In genomic region chr3:107117922-107118576, GRCh38 we compare ENCODE assay signal across 8 cellular contexts.
DNase-seq lines count a peak whose midpoint lies in the region; ATAC-seq, FAIRE-seq and TF ChIP-seq lines count a peak whose summit lies in the region.

No MANE protein-coding gene starts in this region.

- no peak overlapping the region for H3K4me3 Mint-ChIP-seq in Caco-2 (ENCODE audit: unreplicated experiment)

- H3K27me3 ChIP-seq in Caco-2 (replicated peaks; ENCODE audit: control insufficient read depth, insufficient read depth, low read length) (no peaks in the 10 kb centered on the region), HAP-1 (ENCODE audit: low read depth) (no peaks in the 10 kb centered on the region), bronchial epithelial cell (ENCODE audit: control insufficient read depth, insufficient read depth, low read length) (peaks cover 3% of the 10 kb centered on the region)

- H3K9me3 Mint-ChIP-seq in Caco-2 (ENCODE audit: unreplicated experiment): no peaks in the 10 kb centered on the region

- H3K36me3 Mint-ChIP-seq in Caco-2 (ENCODE audit: insufficient read depth, unreplicated experiment): no peaks in the 10 kb centered on the region

- CTCF ChIA-PET in Caco-2 (lab: Charles Lee): no interaction called here

- H3K9me3 ChIP-seq in Caco-2 (no peaks in the 10 kb centered on the region), HAP-1 (no peaks in the 10 kb centered on the region)

- H3K27me3 Mint-ChIP-seq in Caco-2 (ENCODE audit: insufficient read depth, unreplicated experiment): no peaks in the 10 kb centered on the region

- H3K4me1 Mint-ChIP-seq in Caco-2 (ENCODE audit: low read depth, unreplicated experiment): no peaks in the 10 kb centered on the region

- intact Hi-C loops in Caco-2 (cut with micrococcal nuclease; ENCODE audit: unreplicated experiment): no loop called here

- no peaks in the 10 kb centered on the region for H3K4me1 ChIP-seq in Caco-2
- H3K4me1 ChIP-seq in HAP-1: no peaks in the 10 kb centered on the region; the same call in 1 of the 2 replicates

- TF ChIP-seq CTCF in Caco-2 (IDR thresholded peaks at IDR 0.05; ENCODE audit: insufficient read depth in 1 of 2, low read depth in 1 of 2, low read length in 1 of 2, severe bottlenecking in 1 of 2, unreplicated experiment in 1 of 2) (peak; percentile 43 to 45), bronchial epithelial cell (IDR thresholded peaks at IDR 0.05; ENCODE audit: insufficient read depth, low read length, severe bottlenecking) (peak; percentile 32)

- POLR2A ChIA-PET in Caco-2 (lab: Charles Lee): no interaction called here

- in situ Hi-C loops in HAP-1 (cut with MboI; ENCODE audit: low sequenced_read_pairs): no loop called here

- ATAC-seq in HG02840 (IDR thresholded peaks at IDR 0.05; ENCODE audit: low FRiP score, unreplicated experiment): no peak

- DNase-seq in Caco-2: peak in 1 of 2 experiments; percentile 31
- DNase-seq in HAP-1 (ENCODE audit: low spot score in 2 of 2): peak; percentile 33 to 62
- peak; percentile 68 for DNase-seq in NCI-H82 treated with DMSO at 0.1 percent for 48 hours (lab: John Stamatoyannopoulos, UW; ENCODE audit: unreplicated experiment)
- DNase-seq in bronchial epithelial cell (ENCODE audit: low read depth): peak; percentile 31
- DNase-seq in left kidney (ENCODE audit: low read depth, low spot score): peak; percentile 82
- DNase-seq in effector CD8-positive, alpha-beta T cell (lab: John Stamatoyannopoulos, UW): no peak
- DNase-seq in cerebellar nuclear complex (lab: John Stamatoyannopoulos, UW): no peak

- no peak overlapping the region for H3K4me3 ChIP-seq in Caco-2 (ENCODE audit: low read depth, low read length)
- H3K4me3 ChIP-seq in HAP-1: no peak overlapping the region
- no peak overlapping the region for H3K4me3 ChIP-seq in bronchial epithelial cell (ENCODE audit: low read depth, low read length)

- no peak overlapping the region for H3K27ac Mint-ChIP-seq in Caco-2 (ENCODE audit: unreplicated experiment)

- no peaks in the 10 kb centered on the region for H3K36me3 ChIP-seq in Caco-2 (ENCODE audit: control insufficient read depth, insufficient read depth, low read length)
- no peaks in the 10 kb centered on the region for H3K36me3 ChIP-seq in HAP-1 (replicated peaks)
- H3K36me3 ChIP-seq in bronchial epithelial cell (ENCODE audit: control insufficient read depth, insufficient read depth, low read length): no peaks in the 10 kb centered on the region

- FAIRE-seq in bronchial epithelial cell (lab: Jason Lieb, UNC): no peak

- no TSS peak for BruUV-seq in Caco-2 (replicated peaks; lab: Mats Ljungman, UMichigan)

Comparison
In these comparisons a context has a peak if more than half of its experiments do, and no peak if none do; other contexts are left out.
1. DNase-seq: peak in HAP-1 (2 of 2), NCI-H82 treated with DMSO at 0.1 percent for 48 hours (single experiment), bronchial epithelial cell (single experiment) and left kidney (single experiment); none in effector CD8-positive, alpha-beta T cell (single experiment) and cerebellar nuclear complex (0 of 2).